In the genomic region with DNA sequence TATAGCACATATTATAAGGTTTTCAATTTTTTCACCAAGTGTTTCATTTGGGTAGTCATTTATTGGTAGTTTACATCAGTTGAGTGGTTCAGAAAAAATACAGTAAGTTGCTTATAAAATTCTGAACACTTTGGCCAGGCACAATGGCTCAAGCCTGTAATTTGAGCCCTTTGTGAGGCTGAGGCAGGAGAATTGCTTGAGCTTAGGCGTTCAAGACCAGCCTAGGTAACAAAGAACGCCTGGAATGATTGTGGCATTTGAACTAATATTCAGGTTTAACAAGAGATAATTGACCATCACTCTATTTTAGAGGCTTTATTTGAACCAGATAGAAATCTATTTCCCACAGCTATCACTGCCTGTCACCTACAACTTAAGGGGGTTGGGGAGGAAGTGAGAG, we compare ENCODE assay signal across 15 cellular contexts. TPM values are rescaled to one million over a fixed set of nuclear protein-coding genes. Genes with fewer than 3 reads are reported as not detected.
DNase-seq lines count a peak whose midpoint lies in the region; ATAC-seq and TF ChIP-seq lines count a peak whose summit lies in the region.
"Had no signal": no experiment of that assay in that cellular context is flagged by ENCODE, and none has a peak within 500 bp of the region (broad histone marks: within the 10 kb centered on the region; RNA-seq: fewer than 3 reads in every experiment).

No MANE protein-coding gene starts in this region.

- no peaks in the 10 kb centered on the region for H3K27me3 Mint-ChIP-seq in effector memory CD8-positive, alpha-beta T cell

- H3K79me2 ChIP-seq in OCI-LY1 (ENCODE audit: insufficient read depth, low read length) = peaks cover 89% of the 10 kb centered on the region

- H3F3A ChIP-seq in OCI-LY1 (ENCODE audit: insufficient read depth, low read length) = no peaks in the 10 kb centered on the region; the same call in 1 of the 2 replicates

- H3K9ac ChIP-seq in OCI-LY1 (ENCODE audit: low read length) = peak overlapping the region; percentile 21; the same call in 1 of the 2 replicates

- H2AFZ ChIP-seq in OCI-LY1 (ENCODE audit: low read length) = no peak overlapping the region

- H3K4me3 ChIP-seq in left ventricle myocardium inferior = no peak overlapping the region
- no peak overlapping the region for H3K4me3 ChIP-seq in right cardiac atrium (ENCODE audit: low read length)
- H3K4me3 ChIP-seq in OCI-LY1 (ENCODE audit: low read depth, low read length, poor library complexity, severe bottlenecking) = peak overlapping the region; percentile 28
- H3K4me3 ChIP-seq in spleen = no peak overlapping the region
- H3K4me3 ChIP-seq in foreskin fibroblast (ENCODE audit: low read depth in 1 of 2, low read length in 2 of 2) = no peak overlapping the region
- H3K4me3 ChIP-seq: adrenal gland, left lung had no signal

- no peaks in the 10 kb centered on the region for H4K20me1 ChIP-seq in OCI-LY1 (ENCODE audit: insufficient read depth, low read length)

- ATAC-seq in right cardiac atrium (no peak), HG03175 (IDR thresholded peaks at IDR 0.05; ENCODE audit: unreplicated experiment) (no peak)
- ATAC-seq in effector memory CD8-positive, alpha-beta T cell (replicated peaks) = no peak
- ATAC-seq: left lung had no signal

- no peak for DNase-seq in left ventricle myocardium inferior
- DNase-seq in right cardiac atrium = no peak
- no peak for DNase-seq in effector memory CD8-positive, alpha-beta T cell
- no peak for DNase-seq in spleen
- no peak for DNase-seq in foreskin fibroblast
- DNase-seq in NCI-H345 treated with DMSO at 0.1 percent for 48 hours (lab: John Stamatoyannopoulos, UW; ENCODE audit: unreplicated experiment) = no peak
- DNase-seq: activated CD8-positive, alpha-beta memory T cell treated with anti-CD3 and anti-CD28 coated beads, Interleukin-2, amount 50 U/mL, for 48 hours; adrenal gland; AML-193; cerebellar nuclear complex; left lung; NCI-H1694 treated with DMSO at 0.1 percent for 48 hours; NCI-H526 had no signal

- H3K9me3 Mint-ChIP-seq in effector memory CD8-positive, alpha-beta T cell = no peaks in the 10 kb centered on the region

- H3K9me2 ChIP-seq in OCI-LY1 (ENCODE audit: low read depth, low read length) = no peaks in the 10 kb centered on the region

- H3K27me3 ChIP-seq in left ventricle myocardium inferior (ENCODE audit: low read depth) (no peaks in the 10 kb centered on the region), right cardiac atrium (ENCODE audit: control insufficient read depth, insufficient read depth) (no peaks in the 10 kb centered on the region), OCI-LY1 (ENCODE audit: insufficient read depth, low read length) (no peaks in the 10 kb centered on the region), spleen (replicated peaks in 1 of 7) (no peaks in the 10 kb centered on the region)
- H3K27me3 ChIP-seq: adrenal gland, left lung had no signal

- no peak for TF ChIP-seq POLR2A in spleen (IDR thresholded peaks at IDR 0.05)

- peaks cover 20% of the 10 kb centered on the region for H3K36me3 Mint-ChIP-seq in effector memory CD8-positive, alpha-beta T cell (ENCODE audit: insufficient read depth)

- 88% methylated on average over 2 of the region's 2 CpGs for WGBS in right cardiac atrium
- 77 to 95% (median 86%) methylated on average over 2 of the region's 2 CpGs for WGBS in spleen, 5 donors

- intact Hi-C loops in left ventricle myocardium inferior (cut with micrococcal nuclease) = no loop called here
- intact Hi-C loops in right cardiac atrium (cut with DNase I) = no loop called here
- intact Hi-C loops in spleen (cut with DNase I; ENCODE audit: low total_unique reads) = loop anchor here (10.0 kb wide), 1 partner anchor 133 kb away; no protein-coding TSS in a partner anchor

- peaks cover 25% of the 10 kb centered on the region for H3K36me3 ChIP-seq in left ventricle myocardium inferior
- peaks cover 25% of the 10 kb centered on the region for H3K36me3 ChIP-seq in OCI-LY1 (ENCODE audit: insufficient read depth, low read length)
- H3K36me3 ChIP-seq in spleen = peaks cover 0 to 24% (median 12%) of the 10 kb centered on the region in 6 donors

- H3K4me1 Mint-ChIP-seq in effector memory CD8-positive, alpha-beta T cell (ENCODE audit: low read depth in 2 of 2) = peaks cover 35 to 55% of the 10 kb centered on the region in 2 donors

- TF ChIP-seq CTCF in left ventricle myocardium inferior (IDR thresholded peaks at IDR 0.05; ENCODE audit: borderline replicate concordance) = no peak
- TF ChIP-seq CTCF in OCI-LY1 (IDR thresholded peaks at IDR 0.05; ENCODE audit: low read length) = no peak
- TF ChIP-seq CTCF in spleen (IDR thresholded peaks at IDR 0.05 in 8 of 11, conservative IDR thresholded peaks at IDR 0.05 in 3 of 11) = no peak
- TF ChIP-seq CTCF in foreskin fibroblast (IDR thresholded peaks at IDR 0.05; ENCODE audit: low read depth, low read length) = no peak

- H3K4me3 Mint-ChIP-seq in effector memory CD8-positive, alpha-beta T cell = no peak overlapping the region

- peak overlapping the region; percentile 18 for H3K27ac ChIP-seq in left ventricle myocardium inferior (replicated peaks)
- no peak overlapping the region for H3K27ac ChIP-seq in right cardiac atrium (ENCODE audit: low read length)
- peak overlapping the region; percentile 81 for H3K27ac ChIP-seq in OCI-LY1 (ENCODE audit: low read depth, low read length, poor library complexity, severe bottlenecking)
- peak overlapping the region in 6 of 8 donors; percentile 22 to 81 (median 67) for H3K27ac ChIP-seq in spleen
- H3K27ac ChIP-seq: adrenal gland, left lung had no signal

- H3K27ac Mint-ChIP-seq in effector memory CD8-positive, alpha-beta T cell = peak overlapping the region; percentile 0 to 1

- H3K4me2 ChIP-seq in OCI-LY1 (ENCODE audit: low read length) = peak overlapping the region; percentile 56

- H3K4me1 ChIP-seq in left ventricle myocardium inferior = peaks cover 78% of the 10 kb centered on the region
- peaks cover 7% of the 10 kb centered on the region for H3K4me1 ChIP-seq in right cardiac atrium (ENCODE audit: control insufficient read depth, insufficient read depth, low read length)
- H3K4me1 ChIP-seq in OCI-LY1 (ENCODE audit: insufficient read depth, low read length, severe bottlenecking) = peaks cover 78% of the 10 kb centered on the region
- H3K4me1 ChIP-seq in spleen = peaks cover 50 to 100% (median 82%) of the 10 kb centered on the region in 6 donors

- H3K9me3 ChIP-seq in left ventricle myocardium inferior (replicated peaks) (no peaks in the 10 kb centered on the region), right cardiac atrium (ENCODE audit: control insufficient read depth, low read length) (no peaks in the 10 kb centered on the region), OCI-LY1 (ENCODE audit: low read length) (no peaks in the 10 kb centered on the region), spleen (no peaks in the 10 kb centered on the region)
- H3K9me3 ChIP-seq: adrenal gland, left lung had no signal

RNA-seq across cellular contexts. Expression of a gene that starts 22.7 kb away (rescaled TPM):
- total RNA-seq in left ventricle myocardium inferior (49.4 TPM), right cardiac atrium (100 to 1,000 TPM in 1 of 4 donors, 10 to 100 TPM in 3; 52.7 to 117 (median 81.1) TPM), spleen (100 to 1,000 TPM; 177 to 312 (median 248) TPM)
- polyA plus RNA-seq in right cardiac atrium (25.5 TPM), spleen (10 to 100 TPM; 34.6 to 44.8 (median 43.7) TPM)

RNA-seq across cellular contexts. Expression of a gene that starts 44.2 kb away (rescaled TPM):
- 9.2 TPM for total RNA-seq in left ventricle myocardium inferior
- total RNA-seq in right cardiac atrium = 10 to 100 TPM in 1 of 4 donors, 1 to 10 TPM in 3; 6.1 to 12.9 (median 8.8) TPM
- 10.5 TPM for polyA plus RNA-seq in right cardiac atrium
- total RNA-seq in spleen = 10 to 100 TPM in 1 of 7 donors, 1 to 10 TPM in 6; 4.8 to 12.2 (median 6.8) TPM
- polyA plus RNA-seq in spleen = 1 to 10 TPM; 3.3 to 5.3 (median 5.2) TPM
